30 cellular contexts compared by ENCODE assay signal in genomic region chr1:80593197-80593596, GRCh38.
"Had no signal": no experiment of that assay in that cellular context is flagged by ENCODE, and none has a peak within 500 bp of the region (broad histone marks: within the 10 kb centered on the region; RNA-seq: fewer than 3 reads in every experiment).

No MANE protein-coding gene starts in this region.

- H3K4me1 ChIP-seq: adrenal gland, body of pancreas, breast epithelium, Peyer's patch, SJSA1 had no signal

- H3K9me3 ChIP-seq: body of pancreas, Peyer's patch, SK-N-SH had no signal

- DNase-seq: activated CD4-positive, alpha-beta T cell treated with anti-CD3 and anti-CD28 coated beads, Interleukin-2, amount 10 ng/mL, durations not matched to agents 24 days and 14 days; activated CD4-positive, alpha-beta T cell treated with anti-CD3 and anti-CD28 coated beads, Interleukin-2, amount 50 U/mL, for 4 hours; activated CD8-positive, alpha-beta T cell treated with anti-CD3 and anti-CD28 coated beads for 36 hours; activated gamma-delta T cell; activated naive CD4-positive, alpha-beta T cell treated with Interleukin-2 at 50 U/mL for 16 hours; activated T-cell treated with anti-CD3 and anti-CD28 coated beads, Interleukin-2, amount 50 U/mL, for 1 hour; activated T-cell treated with anti-CD3 and anti-CD28 coated beads, Interleukin-2, amount 50 U/mL, for 72 hours; adrenal gland; body of pancreas; Kasumi-1; KG1; NCI-H1105; NCI-H1436; NCI-H1694; NCI-H1930; NCI-H2081 treated with DMSO at 0.1 percent for 48 hours; NCI-H226; NCI-H446 treated with DMSO at 0.1 percent for 48 hours; NCI-H524; NCI-H69; NCI-H82; Peyer's patch; RPMI8226; SHP77 treated with DMSO at 0.1 percent for 48 hours; SK-N-SH had no signal

- H3K9ac ChIP-seq: SK-N-SH had no signal

- H3K9me2 ChIP-seq: SK-N-SH had no signal

- H3K27ac ChIP-seq: adrenal gland, body of pancreas, breast epithelium, Peyer's patch, SJSA1 had no signal

- H3K4me3 ChIP-seq: adrenal gland, body of pancreas, breast epithelium, Peyer's patch, SJSA1 had no signal

- H3K4me2 ChIP-seq: SK-N-SH had no signal

- H3K36me3 ChIP-seq: adrenal gland, breast epithelium, Peyer's patch, SJSA1 had no signal

- FAIRE-seq: astrocyte, TTC549 had no signal

- ATAC-seq: activated CD8-positive, alpha-beta T cell treated with anti-CD3 and anti-CD28 coated beads for 36 hours; activated naive CD4-positive, alpha-beta T cell treated with anti-CD3 and anti-CD28 coated beads, Interleukin-2, amount 50 U/mL, for 72 hours; activated T-cell treated with anti-CD3 and anti-CD28 coated beads, Interleukin-2, amount 50 U/mL, for 72 hours; body of pancreas had no signal

- H3K27me3 ChIP-seq: adrenal gland, body of pancreas, breast epithelium, Peyer's patch, SJSA1 had no signal
